In the genomic region with DNA sequence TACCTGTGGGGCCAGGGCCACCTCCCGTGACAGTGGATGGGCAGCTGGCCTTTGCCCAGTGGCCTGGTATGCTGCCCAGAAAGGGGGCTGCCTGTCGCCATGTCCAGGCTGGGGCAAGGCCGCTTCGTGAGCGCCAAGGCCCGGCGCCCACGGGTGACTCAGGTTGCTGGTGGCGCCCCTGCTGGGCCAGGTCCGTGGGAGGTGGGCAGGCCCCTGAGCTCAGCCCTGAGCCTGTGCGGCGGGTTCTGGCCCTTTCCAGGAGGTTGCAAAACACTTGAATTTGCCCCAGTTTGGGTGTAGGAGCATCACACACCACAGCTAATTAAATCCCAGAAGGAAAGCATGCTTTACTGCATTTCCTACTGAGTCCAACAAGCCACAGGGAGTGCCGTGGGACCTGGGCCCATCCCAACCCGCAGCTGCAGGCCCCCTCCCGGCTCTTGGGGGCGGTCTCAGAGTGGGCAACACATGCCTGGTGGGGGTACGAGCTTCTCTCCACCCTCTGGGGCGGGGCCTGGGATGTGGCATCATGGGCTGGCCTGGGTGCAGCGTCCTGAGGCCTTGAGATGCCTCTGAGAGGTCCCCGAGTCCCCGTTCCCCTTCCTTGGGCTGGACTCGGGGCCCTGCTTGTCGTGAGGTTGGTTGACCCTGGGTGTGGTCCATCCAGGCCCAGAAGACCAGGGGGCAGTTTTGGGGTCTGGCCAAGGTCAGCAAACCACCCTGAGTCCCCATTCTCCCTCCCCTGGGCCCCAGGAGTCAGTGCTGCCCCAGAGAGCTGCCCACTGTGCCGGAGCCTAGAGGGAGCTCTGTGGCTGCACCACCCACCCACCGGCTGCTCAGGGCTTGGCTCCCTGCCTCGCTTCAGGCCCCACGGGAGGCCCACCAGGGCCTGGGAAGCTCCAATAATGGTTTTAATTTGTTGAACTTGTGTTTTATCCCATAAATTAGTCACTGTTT, we compare ENCODE assay signal across 1 cellular context.
TF ChIP-seq lines count a peak whose summit lies in the region.

No MANE protein-coding gene starts in this region.

TF ChIP-seq in WTC11, 78 proteins besides CTCF, POLR2A, EP300 and RAD21 (continued from another document):
- TF ChIP-seq, protein P1, sequence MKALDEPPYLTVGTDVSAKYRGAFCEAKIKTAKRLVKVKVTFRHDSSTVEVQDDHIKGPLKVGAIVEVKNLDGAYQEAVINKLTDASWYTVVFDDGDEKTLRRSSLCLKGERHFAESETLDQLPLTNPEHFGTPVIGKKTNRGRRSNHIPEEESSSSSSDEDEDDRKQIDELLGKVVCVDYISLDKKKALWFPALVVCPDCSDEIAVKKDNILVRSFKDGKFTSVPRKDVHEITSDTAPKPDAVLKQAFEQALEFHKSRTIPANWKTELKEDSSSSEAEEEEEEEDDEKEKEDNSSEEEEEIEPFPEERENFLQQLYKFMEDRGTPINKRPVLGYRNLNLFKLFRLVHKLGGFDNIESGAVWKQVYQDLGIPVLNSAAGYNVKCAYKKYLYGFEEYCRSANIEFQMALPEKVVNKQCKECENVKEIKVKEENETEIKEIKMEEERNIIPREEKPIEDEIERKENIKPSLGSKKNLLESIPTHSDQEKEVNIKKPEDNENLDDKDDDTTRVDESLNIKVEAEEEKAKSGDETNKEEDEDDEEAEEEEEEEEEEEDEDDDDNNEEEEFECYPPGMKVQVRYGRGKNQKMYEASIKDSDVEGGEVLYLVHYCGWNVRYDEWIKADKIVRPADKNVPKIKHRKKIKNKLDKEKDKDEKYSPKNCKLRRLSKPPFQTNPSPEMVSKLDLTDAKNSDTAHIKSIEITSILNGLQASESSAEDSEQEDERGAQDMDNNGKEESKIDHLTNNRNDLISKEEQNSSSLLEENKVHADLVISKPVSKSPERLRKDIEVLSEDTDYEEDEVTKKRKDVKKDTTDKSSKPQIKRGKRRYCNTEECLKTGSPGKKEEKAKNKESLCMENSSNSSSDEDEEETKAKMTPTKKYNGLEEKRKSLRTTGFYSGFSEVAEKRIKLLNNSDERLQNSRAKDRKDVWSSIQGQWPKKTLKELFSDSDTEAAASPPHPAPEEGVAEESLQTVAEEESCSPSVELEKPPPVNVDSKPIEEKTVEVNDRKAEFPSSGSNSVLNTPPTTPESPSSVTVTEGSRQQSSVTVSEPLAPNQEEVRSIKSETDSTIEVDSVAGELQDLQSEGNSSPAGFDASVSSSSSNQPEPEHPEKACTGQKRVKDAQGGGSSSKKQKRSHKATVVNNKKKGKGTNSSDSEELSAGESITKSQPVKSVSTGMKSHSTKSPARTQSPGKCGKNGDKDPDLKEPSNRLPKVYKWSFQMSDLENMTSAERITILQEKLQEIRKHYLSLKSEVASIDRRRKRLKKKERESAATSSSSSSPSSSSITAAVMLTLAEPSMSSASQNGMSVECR (CRISPR knock-in tag; IDR thresholded peaks at IDR 0.05; ENCODE audit: borderline replicate concordance): no peak
- TF ChIP-seq ZNF423 (CRISPR knock-in tag; IDR thresholded peaks at IDR 0.05) (no peak), TEAD1 (CRISPR knock-in tag; IDR thresholded peaks at IDR 0.05) (no peak), ZBTB21 (CRISPR knock-in tag; IDR thresholded peaks at IDR 0.05; ENCODE audit: borderline replicate concordance) (no peak)
- TF ChIP-seq, protein P2, sequence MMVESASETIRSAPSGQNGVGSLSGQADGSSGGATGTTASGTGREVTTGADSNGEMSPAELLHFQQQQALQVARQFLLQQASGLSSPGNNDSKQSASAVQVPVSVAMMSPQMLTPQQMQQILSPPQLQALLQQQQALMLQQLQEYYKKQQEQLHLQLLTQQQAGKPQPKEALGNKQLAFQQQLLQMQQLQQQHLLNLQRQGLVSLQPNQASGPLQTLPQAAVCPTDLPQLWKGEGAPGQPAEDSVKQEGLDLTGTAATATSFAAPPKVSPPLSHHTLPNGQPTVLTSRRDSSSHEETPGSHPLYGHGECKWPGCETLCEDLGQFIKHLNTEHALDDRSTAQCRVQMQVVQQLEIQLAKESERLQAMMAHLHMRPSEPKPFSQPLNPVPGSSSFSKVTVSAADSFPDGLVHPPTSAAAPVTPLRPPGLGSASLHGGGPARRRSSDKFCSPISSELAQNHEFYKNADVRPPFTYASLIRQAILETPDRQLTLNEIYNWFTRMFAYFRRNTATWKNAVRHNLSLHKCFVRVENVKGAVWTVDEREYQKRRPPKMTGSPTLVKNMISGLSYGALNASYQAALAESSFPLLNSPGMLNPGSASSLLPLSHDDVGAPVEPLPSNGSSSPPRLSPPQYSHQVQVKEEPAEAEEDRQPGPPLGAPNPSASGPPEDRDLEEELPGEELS (CRISPR knock-in tag; IDR thresholded peaks at IDR 0.05): no peak
